Comparison of ENCODE assay signal across 8 cellular contexts in the genomic region with DNA sequence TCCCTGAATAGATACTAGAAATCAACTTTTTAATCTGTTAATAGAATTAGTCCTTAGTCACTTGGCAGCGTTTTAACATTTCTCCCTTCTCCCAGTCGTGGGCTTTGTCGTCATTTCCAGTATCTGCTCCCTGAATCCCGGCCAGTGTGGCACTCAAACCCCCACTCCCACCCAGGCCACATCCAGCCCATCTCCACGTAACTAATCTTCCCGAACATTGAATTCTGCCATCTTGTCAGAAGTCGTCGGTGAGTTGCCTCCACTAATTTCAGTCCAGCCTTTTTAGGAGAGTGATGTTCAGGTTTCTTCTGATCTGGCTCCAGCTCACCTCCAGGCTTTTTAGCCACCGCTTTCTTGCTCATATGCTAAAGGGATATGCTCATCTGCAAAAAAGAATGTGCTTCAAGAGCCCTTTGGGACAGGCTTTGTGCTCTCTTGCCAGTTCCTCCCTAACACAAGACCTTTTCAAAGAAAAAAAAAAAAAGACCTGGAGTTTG. TPM values are rescaled to one million over a fixed set of nuclear protein-coding genes. Genes with fewer than 3 reads are reported as not detected.
DNase-seq lines count a peak whose midpoint lies in the region; ATAC-seq and TF ChIP-seq lines count a peak whose summit lies in the region.

No MANE protein-coding gene starts in this region.

- peak overlapping the region; percentile 73 for H3K27ac Mint-ChIP-seq in CD4-positive, alpha-beta T cell
- peak overlapping the region; percentile 83 to 97 (median 91) for H3K27ac Mint-ChIP-seq in brain
- peak overlapping the region; percentile 91 for H3K27ac Mint-ChIP-seq in type B pancreatic cell

- peak overlapping the region; percentile 61 for H3K4me3 ChIP-seq in LNCaP clone FGC (ENCODE audit: low read depth, low read length)
- H3K4me3 ChIP-seq in lower leg skin (ENCODE audit: low read depth, poor library complexity, severe bottlenecking), result peak overlapping the region; percentile 97

- CTCF ChIA-PET in CD4-positive, alpha-beta T cell (lab: Charles Lee), result no interaction called here

- no peak for TF ChIP-seq CTCF in CD4-positive, alpha-beta T cell (IDR thresholded peaks at IDR 0.05)
- TF ChIP-seq CTCF in LNCaP clone FGC (IDR thresholded peaks at IDR 0.05; ENCODE audit: control insufficient read depth, extremely low read depth, insufficient read depth), result no peak
- no peak for TF ChIP-seq CTCF in brain (conservative IDR thresholded peaks at IDR 0.05)
- TF ChIP-seq CTCF in lower leg skin (IDR thresholded peaks at IDR 0.05), result no peak
- TF ChIP-seq CTCF in type B pancreatic cell (conservative IDR thresholded peaks at IDR 0.05), result no peak

- DNase-seq in CD4-positive, alpha-beta T cell, result no peak
- no peak for DNase-seq in LNCaP clone FGC (ENCODE audit: low read depth)
- DNase-seq in lower leg skin (ENCODE audit: low spot score in 2 of 2), result peak in 1 of 2 donors; percentile 87
- no peak for DNase-seq in type B pancreatic cell (ENCODE audit: extremely low spot score, unreplicated experiment)
- DNase-seq in occipital lobe (lab: John Stamatoyannopoulos, UW), result no peak
- DNase-seq in GDM1 (lab: John Stamatoyannopoulos, UW), result no peak

- no peaks in the 10 kb centered on the region for H3K9me3 ChIP-seq in CD4-positive, alpha-beta T cell (ENCODE audit: control insufficient read depth, low read length)

- H3K4me1 Mint-ChIP-seq in CD4-positive, alpha-beta T cell (ENCODE audit: low read depth), result peaks cover 51% of the 10 kb centered on the region
- H3K4me1 Mint-ChIP-seq in brain (peaks cover 44% of the 10 kb centered on the region), type B pancreatic cell (ENCODE audit: unreplicated experiment) (peaks cover 33% of the 10 kb centered on the region)

- 2 to 3% methylated on average over 9 of the region's 9 CpGs for WGBS in lower leg skin, 2 donors

- H3K4me3 Mint-ChIP-seq in CD4-positive, alpha-beta T cell, result peak overlapping the region; percentile 91
- H3K4me3 Mint-ChIP-seq in brain (peak overlapping the region; percentile 91 to 98 (median 96)), type B pancreatic cell (peak overlapping the region; percentile 94)

- no peak overlapping the region for H3K27ac ChIP-seq in CD4-positive, alpha-beta T cell (ENCODE audit: low read depth, low read length)

- peaks cover 31% of the 10 kb centered on the region for H3K36me3 Mint-ChIP-seq in CD4-positive, alpha-beta T cell (ENCODE audit: low read depth)
- H3K36me3 Mint-ChIP-seq in brain, result peaks cover 29% of the 10 kb centered on the region
- peaks cover 20% of the 10 kb centered on the region for H3K36me3 Mint-ChIP-seq in type B pancreatic cell

- no peaks in the 10 kb centered on the region for H3K27me3 ChIP-seq in CD4-positive, alpha-beta T cell (ENCODE audit: control insufficient read depth, insufficient read depth, low read length)

- H3K9me3 Mint-ChIP-seq in CD4-positive, alpha-beta T cell, result no peaks in the 10 kb centered on the region
- H3K9me3 Mint-ChIP-seq in brain, result no peaks in the 10 kb centered on the region
- no peaks in the 10 kb centered on the region for H3K9me3 Mint-ChIP-seq in type B pancreatic cell

- intact Hi-C loops in CD4-positive, alpha-beta T cell (cut with DNase I, micrococcal nuclease), result loop anchor here (2.0 to 5.0 kb wide), 3 partner anchors 45 to 458 kb away; a partner anchor contains a TSS
- intact Hi-C loops in lower leg skin (cut with DNase I; ENCODE audit: low total_unique reads), result no loop called here

- H3K27me3 Mint-ChIP-seq in CD4-positive, alpha-beta T cell, result no peaks in the 10 kb centered on the region
- peaks cover 15% of the 10 kb centered on the region for H3K27me3 Mint-ChIP-seq in brain
- H3K27me3 Mint-ChIP-seq in type B pancreatic cell, result no peaks in the 10 kb centered on the region

- ATAC-seq in CD4-positive, alpha-beta T cell (ENCODE audit: poor library complexity), result no peak
- ATAC-seq in HG02763 (IDR thresholded peaks at IDR 0.05; ENCODE audit: unreplicated experiment), result no peak

- POLR2A ChIA-PET in CD4-positive, alpha-beta T cell (lab: Charles Lee), result interaction anchor here (0.9 to 3.7 kb wide), 5 partner anchors 11 to 552 kb away, joined by 3 to 37 read pairs (median 7); a partner anchor contains a TSS

- TF ChIP-seq POLR2A in lower leg skin (IDR thresholded peaks at IDR 0.05), result no peak

RNA-seq across cellular contexts. Expression of a gene that starts 1.3 kb away (rescaled TPM):
- total RNA-seq in CD4-positive, alpha-beta T cell, result 10 to 100 TPM; 44.8 to 46.0 TPM
- 32.2 TPM for polyA plus RNA-seq in brain (ENCODE audit: insufficient read depth, low read depth, low replicate concordance)
- total RNA-seq in lower leg skin (100 to 1,000 TPM in 1 of 4 donors, 10 to 100 TPM in 3; 84.1 to 149 (median 91.4) TPM), type B pancreatic cell (ENCODE audit: low replicate concordance) (69.2 and 96.0 TPM in 2 replicates), occipital lobe (109 TPM)

RNA-seq across cellular contexts. Expression of a gene that starts 51.0 kb away (rescaled TPM):
- 1 to 10 TPM; 2.1 to 2.2 TPM for total RNA-seq in CD4-positive, alpha-beta T cell
- 21.5 TPM for polyA plus RNA-seq in brain (ENCODE audit: insufficient read depth, low read depth, low replicate concordance)
- 10 to 100 TPM in 2 of 4 donors, 1 to 10 TPM in 2; 6.9 to 21.7 (median 9.3) TPM for total RNA-seq in lower leg skin
- 19.8 and 25.7 TPM in 2 replicates for total RNA-seq in type B pancreatic cell (ENCODE audit: low replicate concordance)
- 10.3 TPM for total RNA-seq in occipital lobe
